ENCODE assay signal across 22 cellular contexts in genomic region chr18:22177496-22177866, GRCh38. TPM values are rescaled to one million over a fixed set of nuclear protein-coding genes. Genes with fewer than 3 reads are reported as not detected.
DNase-seq lines count a peak whose midpoint lies in the region; ATAC-seq, FAIRE-seq and TF ChIP-seq lines count a peak whose summit lies in the region.
"Had no signal": no experiment of that assay in that cellular context is flagged by ENCODE, and none has a peak within 500 bp of the region (broad histone marks: within the 10 kb centered on the region; RNA-seq: fewer than 3 reads in every experiment).

No MANE protein-coding gene starts in this region.

- H2BK5ac ChIP-seq in H1 (ENCODE audit: low read depth, low read length) (no peak overlapping the region), neuronal stem cell (ENCODE audit: low read length) (no peak overlapping the region)

- H3K9me3 Mint-ChIP-seq in mesothelial cell of epicardium, result no peaks in the 10 kb centered on the region
- H3K9me3 Mint-ChIP-seq: activated B cell treated with CpG ODN at 0.5 μM for 24 hours; activated naive CD8-positive, alpha-beta T cell treated with anti-CD3 and anti-CD28 coated beads, Interleukin-2, amount 10 ng/mL, durations not matched to agents 7 days and 5 days; activated T-helper 1 cell treated with anti-CD3 and anti-CD28 coated beads, Interleukin-12 subunit alpha, Interleukin-12 subunit beta, Interleukin-2, Interleukin-4 antibody, amounts not matched to agents 30 ng/mL and 10 ng/mL and 1 ng/mL, durations not matched to agents 14 hours and 24 hours and 36 hours; central memory CD8-positive, alpha-beta T cell; natural killer cell treated with Interleukin-12 subunit alpha and Interleukin-12 subunit beta and Interleukin-15 and Interleukin-18, amount 100 ng/mL, for 72 hours; T-helper 1 cell treated with Interleukin-12 subunit alpha and Interleukin-12 subunit beta and Interleukin-4 antibody, amounts not matched to agents 30 μg/mL and 1 μg/mL, for 36 hours had no signal

- H3K79me2 ChIP-seq in H1 (ENCODE audit: control insufficient read depth in 1 of 2, insufficient read depth in 2 of 2, low read length in 2 of 2), result no peaks in the 10 kb centered on the region

- H3K27ac Mint-ChIP-seq in mesothelial cell of epicardium, result peak overlapping the region; percentile 96
- H3K27ac Mint-ChIP-seq: activated B cell treated with CpG ODN at 0.5 μM for 24 hours; activated naive CD8-positive, alpha-beta T cell treated with anti-CD3 and anti-CD28 coated beads, Interleukin-2, amount 10 ng/mL, durations not matched to agents 7 days and 5 days; activated T-helper 1 cell treated with anti-CD3 and anti-CD28 coated beads, Interleukin-12 subunit alpha, Interleukin-12 subunit beta, Interleukin-2, Interleukin-4 antibody, amounts not matched to agents 30 ng/mL and 10 ng/mL and 1 ng/mL, durations not matched to agents 14 hours and 24 hours and 36 hours; natural killer cell treated with Interleukin-12 subunit alpha and Interleukin-12 subunit beta and Interleukin-15 and Interleukin-18, amount 100 ng/mL, for 72 hours; T-helper 1 cell treated with Interleukin-12 subunit alpha and Interleukin-12 subunit beta and Interleukin-4 antibody, amounts not matched to agents 30 μg/mL and 1 μg/mL, for 36 hours had no signal

- H3K4me1 Mint-ChIP-seq in mesothelial cell of epicardium, result peaks cover 79% of the 10 kb centered on the region
- H3K4me1 Mint-ChIP-seq: activated B cell treated with CpG ODN at 0.5 μM for 24 hours; activated naive CD8-positive, alpha-beta T cell treated with anti-CD3 and anti-CD28 coated beads, Interleukin-2, amount 10 ng/mL, durations not matched to agents 7 days and 5 days; IgD-negative memory B cell had no signal

- no peak for TF ChIP-seq POLR2A in Peyer's patch (IDR thresholded peaks at IDR 0.05)
- no peak for TF ChIP-seq POLR2A in H1 (IDR thresholded peaks at IDR 0.05; ENCODE audit: control extremely low read depth in 1 of 2, low read depth in 2 of 2, low read length in 2 of 2)

- no peak for TF ChIP-seq EP300 in H1 (IDR thresholded peaks at IDR 0.05; ENCODE audit: borderline replicate concordance in 1 of 2, low read depth in 2 of 2, low read length in 2 of 2)

- no peak overlapping the region for H3K4ac ChIP-seq in H1 (replicated peaks; ENCODE audit: insufficient read length, low read depth, low read length)
- H3K4ac ChIP-seq in neuronal stem cell (ENCODE audit: low read length), result no peak overlapping the region

- H4K8ac ChIP-seq in H1 (ENCODE audit: extremely low read depth, insufficient read depth, low read length) (no peak overlapping the region), neuronal stem cell (ENCODE audit: low read depth, low read length) (no peak overlapping the region)

- H3K27ac ChIP-seq in Peyer's patch, result peak overlapping the region in 3 of 4 donors; percentile 48 to 96 (median 89)
- no peak overlapping the region for H3K27ac ChIP-seq in H1 (ENCODE audit: low read depth, low read length)
- H3K27ac ChIP-seq in tibial artery, result peak overlapping the region; percentile 97 to 100
- H3K27ac ChIP-seq in neuronal stem cell (replicated peaks; ENCODE audit: low read length), result no peak overlapping the region

- no peak overlapping the region for H4K5ac ChIP-seq in H1 (ENCODE audit: insufficient read length, low read depth, low read length)

- peaks cover 56% of the 10 kb centered on the region for H3K27me3 Mint-ChIP-seq in mesothelial cell of epicardium (ENCODE audit: low read depth)

- H3K4me3 ChIP-seq in Peyer's patch (peak overlapping the region in 2 of 4 donors; percentile 87 to 90), H1 (ENCODE audit: extremely low read depth in 1 of 4, insufficient read depth in 2 of 4, low read depth in 3 of 4, low read length in 4 of 4) (peak overlapping the region in 1 of 4 experiments; percentile 52; a peak in 1 of 8 replicates), tibial artery (peak overlapping the region; percentile 93 to 98), neuronal stem cell (ENCODE audit: low read length in 2 of 2) (no peak overlapping the region)

- H4K91ac ChIP-seq in H1 (replicated peaks; ENCODE audit: insufficient read length, low read length), result no peak overlapping the region
- H4K91ac ChIP-seq in neuronal stem cell (ENCODE audit: low read depth, low read length, poor library complexity), result no peak overlapping the region

- H3K23ac ChIP-seq in H1 (ENCODE audit: insufficient read length) (no peak overlapping the region), neuronal stem cell (ENCODE audit: low read depth, low read length, poor library complexity) (no peak overlapping the region)

- intact Hi-C loops in tibial artery (cut with DNase I; ENCODE audit: low total_unique reads), result loop anchor here (10.0 kb wide), 1 partner anchor 287 kb away; no protein-coding TSS in a partner anchor

- peaks cover 20 to 21% of the 10 kb centered on the region in 2 experiments for H4K20me1 ChIP-seq in H1 (replicated peaks in 1 of 2; ENCODE audit: control insufficient read depth in 1 of 2, insufficient read depth in 2 of 2, low read length in 2 of 2)

- no peak overlapping the region for H3K18ac ChIP-seq in H1 (ENCODE audit: extremely low read depth, low read length)
- H3K18ac ChIP-seq in neuronal stem cell (ENCODE audit: low read length), result no peak overlapping the region

- H2BK12ac ChIP-seq in H1 (ENCODE audit: low read depth, low read length) (no peak overlapping the region; the same call in 1 of the 2 replicates), neuronal stem cell (ENCODE audit: low read length) (no peak overlapping the region)

- peak overlapping the region; percentile 54 to 64; a peak in 3 of 4 replicates for H3K4me2 ChIP-seq in H1 (ENCODE audit: insufficient read depth in 1 of 2, low read depth in 2 of 2, low read length in 2 of 2)
- H3K4me2 ChIP-seq in neuronal stem cell (ENCODE audit: insufficient read depth, low read length, poor library complexity, severe bottlenecking), result no peak overlapping the region

- peak overlapping the region; percentile 73 for H3K4me3 Mint-ChIP-seq in mesothelial cell of epicardium
- H3K4me3 Mint-ChIP-seq: activated B cell treated with CpG ODN at 0.5 μM for 24 hours; activated naive CD8-positive, alpha-beta T cell treated with anti-CD3 and anti-CD28 coated beads, Interleukin-2, amount 10 ng/mL, durations not matched to agents 7 days and 5 days; activated T-helper 1 cell treated with anti-CD3 and anti-CD28 coated beads, Interleukin-12 subunit alpha, Interleukin-12 subunit beta, Interleukin-2, Interleukin-4 antibody, amounts not matched to agents 30 ng/mL and 10 ng/mL and 1 ng/mL, durations not matched to agents 14 hours and 24 hours and 36 hours; central memory CD8-positive, alpha-beta T cell; natural killer cell treated with Interleukin-12 subunit alpha and Interleukin-12 subunit beta and Interleukin-15 and Interleukin-18, amount 100 ng/mL, for 72 hours; T-helper 1 cell treated with Interleukin-12 subunit alpha and Interleukin-12 subunit beta and Interleukin-4 antibody, amounts not matched to agents 30 μg/mL and 1 μg/mL, for 36 hours had no signal

- 37% methylated on average over 8 of the region's 8 CpGs; no CpG with 5 or more reads in 1 of the 2 experiments for WGBS in H1 (ENCODE audit: extremely low coverage in 1 of 2, insufficient coverage in 1 of 2, insufficient read length in 1 of 2, insufficient replicate concordance in 2 of 2, low coverage in 1 of 2, low lambda C conversion rate in 2 of 2, missing lambda C conversion rate in 1 of 2), 2 experiments
- WGBS in neuronal stem cell (ENCODE audit: extremely low coverage in 2 of 2, insufficient read length in 2 of 2, insufficient replicate concordance in 1 of 2), 2 donors, result no CpG with 5 or more reads among the region's 8 CpGs

- H3K79me1 ChIP-seq in H1 (ENCODE audit: low read depth, low read length), result no peaks in the 10 kb centered on the region
- H3K79me1 ChIP-seq in neuronal stem cell (ENCODE audit: low read depth, low read length), result no peaks in the 10 kb centered on the region

- H3K27me3 ChIP-seq in Peyer's patch (no peaks in the 10 kb centered on the region), H1 (replicated peaks in 1 of 4; ENCODE audit: control insufficient read depth in 3 of 4, extremely low read depth in 1 of 4, insufficient read depth in 3 of 4, low read length in 3 of 4) (peaks cover 62 to 79% (median 70%) of the 10 kb centered on the region in 4 experiments), tibial artery (no peaks in the 10 kb centered on the region), neuronal stem cell (ENCODE audit: control insufficient read depth in 3 of 3, insufficient read depth in 3 of 3, low read depth in 1 of 3, low read length in 3 of 3) (peaks cover 27 to 95% (median 63%) of the 10 kb centered on the region in 3 experiments)

- H2BK15ac ChIP-seq in H1 (ENCODE audit: low read length), result no peak overlapping the region
- H2BK15ac ChIP-seq in neuronal stem cell (ENCODE audit: low read length), result no peak overlapping the region

- H3K9ac ChIP-seq in H1 (replicated peaks in 1 of 4; ENCODE audit: extremely low read depth in 1 of 4, low read depth in 3 of 4, low read length in 3 of 4) (no peak overlapping the region), neuronal stem cell (ENCODE audit: low read depth, low read length, poor library complexity) (no peak overlapping the region)

- H3K56ac ChIP-seq in H1 (replicated peaks; ENCODE audit: insufficient read length, low read depth, low read length), result no peak overlapping the region

- TF ChIP-seq CTCF in Peyer's patch (IDR thresholded peaks at IDR 0.05) (no peak), H1 (IDR thresholded peaks at IDR 0.05; ENCODE audit: control extremely low read depth in 1 of 3, insufficient read depth in 1 of 3, low read depth in 1 of 3, low read length in 3 of 3) (no peak), mesothelial cell of epicardium (IDR thresholded peaks at IDR 0.05; ENCODE audit: unreplicated experiment) (no peak), tibial artery (IDR thresholded peaks at IDR 0.05) (no peak)

- peaks cover 0 to under 1% (median 0%) of the 10 kb centered on the region in 4 donors for H3K9me3 ChIP-seq in Peyer's patch
- H3K9me3 ChIP-seq in H1 (ENCODE audit: insufficient read depth in 2 of 2, low read depth in 1 of 2, low read length in 1 of 2), result no peaks in the 10 kb centered on the region
- no peaks in the 10 kb centered on the region for H3K9me3 ChIP-seq in tibial artery
- H3K9me3 ChIP-seq in neuronal stem cell (replicated peaks in 1 of 2; ENCODE audit: control insufficient read depth in 2 of 2, insufficient read depth in 1 of 2, low read depth in 1 of 2, low read length in 2 of 2), result peaks cover 0 to 7% of the 10 kb centered on the region in 2 donors

- POLR2A ChIA-PET in H1 (lab: Charles Lee; ENCODE audit: partially characterized antibody), result no interaction called here

- H3K36me3 Mint-ChIP-seq in mesothelial cell of epicardium, result peaks cover 55% of the 10 kb centered on the region
- H3K36me3 Mint-ChIP-seq: activated naive CD8-positive, alpha-beta T cell treated with anti-CD3 and anti-CD28 coated beads, Interleukin-2, amount 10 ng/mL, durations not matched to agents 7 days and 5 days; IgD-negative memory B cell; natural killer cell treated with Interleukin-12 subunit alpha and Interleukin-12 subunit beta and Interleukin-15 and Interleukin-18, amount 100 ng/mL, for 72 hours had no signal

- no peak overlapping the region for H3K14ac ChIP-seq in H1 (ENCODE audit: insufficient read length)
- no peak overlapping the region for H3K14ac ChIP-seq in neuronal stem cell (ENCODE audit: low read length)

- H3K4me1 ChIP-seq in Peyer's patch (peaks cover 0 to 6% (median 0%) of the 10 kb centered on the region in 4 donors), H1 (replicated peaks in 1 of 4; ENCODE audit: control insufficient read depth in 3 of 4, insufficient read depth in 4 of 4, low read length in 3 of 4) (peaks cover 0 to 3% (median 1%) of the 10 kb centered on the region in 4 experiments; a peak in 5 of 7 replicates), tibial artery (peaks cover 0 to 90% (median 10%) of the 10 kb centered on the region in 4 donors), neuronal stem cell (ENCODE audit: control insufficient read depth in 2 of 2, insufficient read depth in 1 of 2, low read depth in 1 of 2, low read length in 2 of 2) (no peaks in the 10 kb centered on the region)

- H2BK120ac ChIP-seq in H1 (replicated peaks; ENCODE audit: low read depth, low read length), result no peak overlapping the region
- H2BK120ac ChIP-seq in neuronal stem cell (ENCODE audit: low read depth, low read length), result no peak overlapping the region

- H2BK20ac ChIP-seq in H1 (ENCODE audit: low read length), result no peak overlapping the region

- FAIRE-seq in H1 (lab: Jason Lieb, UNC), result no peak
- FAIRE-seq: endometrium, frontal cortex had no signal

- H3K36me3 ChIP-seq in Peyer's patch (peaks cover 0 to 15% (median 0%) of the 10 kb centered on the region in 3 donors), H1 (ENCODE audit: control insufficient read depth in 2 of 4, insufficient read depth in 4 of 4, low read length in 3 of 4) (peaks cover 0 to 4% (median 0%) of the 10 kb centered on the region in 4 experiments; a peak in 1 of 8 replicates), tibial artery (peaks cover 7 to 26% (median 25%) of the 10 kb centered on the region in 3 donors), neuronal stem cell (replicated peaks in 1 of 2; ENCODE audit: control insufficient read depth in 2 of 2, insufficient read depth in 2 of 2, low read length in 2 of 2) (no peaks in the 10 kb centered on the region)

- H2AK5ac ChIP-seq in H1 (ENCODE audit: low read depth, low read length) (no peak overlapping the region; the same call in 1 of the 2 replicates), neuronal stem cell (ENCODE audit: low read depth, low read length) (no peak overlapping the region)

- no peak for TF ChIP-seq RAD21 in H1 (IDR thresholded peaks at IDR 0.05 in 1 of 2, conservative IDR thresholded peaks at IDR 0.05 in 1 of 2; ENCODE audit: low read depth in 2 of 2, low read length in 2 of 2)

- no peak for DNase-seq in Peyer's patch
- DNase-seq in H1 (ENCODE audit: low read depth in 1 of 2, low spot score in 2 of 2), result no peak
- DNase-seq in mesothelial cell of epicardium (ENCODE audit: low spot score in 2 of 2, unreplicated experiment in 2 of 2), result no peak
- no peak for DNase-seq in tibial artery
- no peak for DNase-seq in nucleus accumbens (lab: John Stamatoyannopoulos, UW)
- no peak for DNase-seq in neuronal stem cell (ENCODE audit: low spot score)
- DNase-seq in UCSD-AML1 (lab: John Stamatoyannopoulos, UW; ENCODE audit: unreplicated experiment), result no peak
- DNase-seq: activated B cell treated with CpG ODN at 0.5 μM for 24 hours; activated naive CD8-positive, alpha-beta T cell treated with anti-CD3 and anti-CD28 coated beads, Interleukin-2, amount 10 ng/mL, durations not matched to agents 7 days and 5 days; AML-193; COR-L47; NCI-H187 treated with DMSO at 0.1 percent for 48 hours; SHP77 treated with DMSO at 0.1 percent for 48 hours; stimulated activated CD4-positive, alpha-beta T cell treated with anti-CD3 and anti-CD28 coated beads, Interleukin-1b, Interleukin-23, amount 100 ng/mL, for 48 hours had no signal

- H2AFZ ChIP-seq in H1 (ENCODE audit: low read length) (no peak overlapping the region), neuronal stem cell (ENCODE audit: low read length) (no peak overlapping the region)

- H3K23me2 ChIP-seq in H1 (ENCODE audit: low read depth, low read length), result no peaks in the 10 kb centered on the region; the same call in 1 of the 2 replicates

- no peak for ATAC-seq in GM18498 (IDR thresholded peaks at IDR 0.05; ENCODE audit: unreplicated experiment)
- ATAC-seq: natural killer cell treated with Interleukin-12 subunit alpha and Interleukin-12 subunit beta and Interleukin-15 and Interleukin-18, amount 100 ng/mL, for 72 hours had no signal

- CTCF ChIA-PET in H1 (lab: Charles Lee; ENCODE audit: partially characterized antibody), result interaction anchor here (0.6 kb wide), 1 partner anchor 1034 kb away, joined by 3 read pairs; no protein-coding TSS in a partner anchor

RNA-seq across cellular contexts. Expression of gene GATA6, which starts 8.1 kb away (rescaled TPM):
- total RNA-seq in Peyer's patch (100 to 1,000 TPM in 3 of 4 donors, 10 to 100 TPM in 1; 24.8 to 127 (median 114) TPM), mesothelial cell of epicardium (99.0 to 108 TPM (median 106 TPM) in 3 replicates)
- 0.09 and 0.25 TPM in 2 replicates for total RNA-seq in H1 (2021; fragmentation: NEBNext Ultra II Directional; extraction: Animal tissue kit (Norgen Biotek cat#: 25700))
- polyA plus RNA-seq in H1 (2011; rRNA removed), result 0.02 TPM in 1 of 2 replicates, not detected in the other
- not detected for polyA plus RNA-seq in H1 (2011; cell fraction: cytosol; rRNA removed)
- 0.03 TPM for polyA plus RNA-seq in H1 (2011; cell fraction: nucleus; rRNA removed)
- 0.09 to 0.19 TPM (median 0.18 TPM) in 3 of 4 replicates, not detected in the other for polyA plus RNA-seq in H1 (2012, experiment 1 of 2)
- 0.14 TPM for polyA plus RNA-seq in H1 (2012, experiment 2 of 2)
- not detected for polyA plus RNA-seq in H1 (2013, experiment 1 of 2)
- not detected for polyA plus RNA-seq in H1 (2013, experiment 2 of 2)
- polyA minus RNA-seq in H1 (2011; rRNA and poly(A)+ RNA removed), result 0.06 TPM in 1 of 2 replicates, not detected in the other
- polyA minus RNA-seq in H1 (2011; cell fraction: cytosol; rRNA and poly(A)+ RNA removed), result not detected
- polyA minus RNA-seq in H1 (2011; cell fraction: nucleus; rRNA and poly(A)+ RNA removed), result not detected
- 0.04 TPM for polyA plus RNA-seq in neuronal stem cell (2013, experiment 1 of 2)
- polyA plus RNA-seq in neuronal stem cell (2013, experiment 2 of 2), result 0.03 TPM
- total RNA-seq: activated B cell treated with CpG ODN at 0.5 μM for 24 hours; activated T-helper 1 cell treated with anti-CD3 and anti-CD28 coated beads, Interleukin-12 subunit alpha, Interleukin-12 subunit beta, Interleukin-2, Interleukin-4 antibody, amounts not matched to agents 30 ng/mL and 10 ng/mL and 1 ng/mL, durations not matched to agents 14 hours and 24 hours and 36 hours; natural killer cell treated with Interleukin-12 subunit alpha and Interleukin-12 subunit beta and Interleukin-15 and Interleukin-18, amount 100 ng/mL, for 72 hours had no signal
- polyA plus RNA-seq: IgD-negative memory B cell had no signal

Comparison
In these comparisons a context has a peak if more than half of its experiments do, and no peak if none do; other contexts are left out.
1. H3K27ac ChIP-seq: peak in Peyer's patch (3 of 4) and tibial artery (2 of 2); none in H1 (single experiment) and neuronal stem cell (single experiment).
2. H3K4me3 ChIP-seq: peak in tibial artery (2 of 2); none in neuronal stem cell (0 of 2).
3. RNA of gene GATA6, which starts 8.1 kb away (total RNA-seq): 24.8 to 127 TPM in Peyer's patch and 99.0 to 108 TPM in mesothelial cell of epicardium; 0.09 to 0.25 TPM in H1; every median in the first group is over 10 times any median in the second.